In the genomic region with DNA sequence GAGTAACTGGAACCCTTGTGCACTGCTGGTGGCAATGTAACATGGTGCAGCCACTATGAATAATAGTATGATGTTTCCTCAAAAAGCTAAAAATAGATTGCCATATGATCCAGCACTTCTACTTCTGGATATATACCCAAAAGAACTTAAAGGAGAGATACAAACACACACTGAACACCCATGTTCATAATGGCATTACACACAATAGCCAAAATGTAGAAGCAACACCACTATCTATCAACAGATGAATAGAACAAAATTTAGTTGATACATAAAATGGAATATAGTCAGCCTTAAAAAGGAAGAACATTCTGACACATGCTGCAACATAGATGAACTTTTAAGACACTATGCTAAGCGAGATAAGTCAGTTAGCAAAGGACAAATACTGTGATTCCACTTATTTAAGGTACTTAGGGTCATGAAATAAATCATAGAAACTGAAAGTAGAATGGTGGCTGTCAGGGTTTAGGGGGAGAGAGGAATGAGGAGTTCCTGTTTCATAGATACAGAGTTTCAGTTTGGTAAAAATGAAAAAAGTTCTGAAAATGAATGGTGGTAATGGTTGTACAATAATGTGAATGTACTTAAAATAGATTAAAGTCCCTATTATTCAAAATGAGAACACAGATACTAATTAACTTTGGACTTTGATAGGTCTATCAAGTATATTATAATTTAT, we compare ENCODE assay signal across 1 cellular context.
TF ChIP-seq lines count a peak whose summit lies in the region.

No MANE protein-coding gene starts in this region.

TF ChIP-seq in SK-N-SH, 30 proteins besides CTCF, POLR2A, EP300 and RAD21 (continued from another document):
- TF ChIP-seq, protein P1, sequence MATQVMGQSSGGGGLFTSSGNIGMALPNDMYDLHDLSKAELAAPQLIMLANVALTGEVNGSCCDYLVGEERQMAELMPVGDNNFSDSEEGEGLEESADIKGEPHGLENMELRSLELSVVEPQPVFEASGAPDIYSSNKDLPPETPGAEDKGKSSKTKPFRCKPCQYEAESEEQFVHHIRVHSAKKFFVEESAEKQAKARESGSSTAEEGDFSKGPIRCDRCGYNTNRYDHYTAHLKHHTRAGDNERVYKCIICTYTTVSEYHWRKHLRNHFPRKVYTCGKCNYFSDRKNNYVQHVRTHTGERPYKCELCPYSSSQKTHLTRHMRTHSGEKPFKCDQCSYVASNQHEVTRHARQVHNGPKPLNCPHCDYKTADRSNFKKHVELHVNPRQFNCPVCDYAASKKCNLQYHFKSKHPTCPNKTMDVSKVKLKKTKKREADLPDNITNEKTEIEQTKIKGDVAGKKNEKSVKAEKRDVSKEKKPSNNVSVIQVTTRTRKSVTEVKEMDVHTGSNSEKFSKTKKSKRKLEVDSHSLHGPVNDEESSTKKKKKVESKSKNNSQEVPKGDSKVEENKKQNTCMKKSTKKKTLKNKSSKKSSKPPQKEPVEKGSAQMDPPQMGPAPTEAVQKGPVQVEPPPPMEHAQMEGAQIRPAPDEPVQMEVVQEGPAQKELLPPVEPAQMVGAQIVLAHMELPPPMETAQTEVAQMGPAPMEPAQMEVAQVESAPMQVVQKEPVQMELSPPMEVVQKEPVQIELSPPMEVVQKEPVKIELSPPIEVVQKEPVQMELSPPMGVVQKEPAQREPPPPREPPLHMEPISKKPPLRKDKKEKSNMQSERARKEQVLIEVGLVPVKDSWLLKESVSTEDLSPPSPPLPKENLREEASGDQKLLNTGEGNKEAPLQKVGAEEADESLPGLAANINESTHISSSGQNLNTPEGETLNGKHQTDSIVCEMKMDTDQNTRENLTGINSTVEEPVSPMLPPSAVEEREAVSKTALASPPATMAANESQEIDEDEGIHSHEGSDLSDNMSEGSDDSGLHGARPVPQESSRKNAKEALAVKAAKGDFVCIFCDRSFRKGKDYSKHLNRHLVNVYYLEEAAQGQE (IDR thresholded peaks at IDR 0.05; ENCODE audit: low read depth, low read length): no peak
- TF ChIP-seq, protein P2, sequence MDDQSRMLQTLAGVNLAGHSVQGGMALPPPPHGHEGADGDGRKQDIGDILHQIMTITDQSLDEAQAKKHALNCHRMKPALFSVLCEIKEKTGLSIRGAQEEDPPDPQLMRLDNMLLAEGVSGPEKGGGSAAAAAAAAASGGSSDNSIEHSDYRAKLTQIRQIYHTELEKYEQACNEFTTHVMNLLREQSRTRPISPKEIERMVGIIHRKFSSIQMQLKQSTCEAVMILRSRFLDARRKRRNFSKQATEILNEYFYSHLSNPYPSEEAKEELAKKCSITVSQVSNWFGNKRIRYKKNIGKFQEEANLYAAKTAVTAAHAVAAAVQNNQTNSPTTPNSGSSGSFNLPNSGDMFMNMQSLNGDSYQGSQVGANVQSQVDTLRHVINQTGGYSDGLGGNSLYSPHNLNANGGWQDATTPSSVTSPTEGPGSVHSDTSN (IDR thresholded peaks at IDR 0.05): no peak
- TF ChIP-seq POLR2AphosphoS5 (IDR thresholded peaks at IDR 0.05; ENCODE audit: low read depth, low read length) (no peak), NFIC (IDR thresholded peaks at IDR 0.05; ENCODE audit: borderline replicate concordance) (no peak), TCF12 (IDR thresholded peaks at IDR 0.05) (no peak), MEF2A (IDR thresholded peaks at IDR 0.05; ENCODE audit: borderline replicate concordance, low read depth) (no peak)
